Comparison of ENCODE assay signal across 28 cellular contexts in the genomic region with DNA sequence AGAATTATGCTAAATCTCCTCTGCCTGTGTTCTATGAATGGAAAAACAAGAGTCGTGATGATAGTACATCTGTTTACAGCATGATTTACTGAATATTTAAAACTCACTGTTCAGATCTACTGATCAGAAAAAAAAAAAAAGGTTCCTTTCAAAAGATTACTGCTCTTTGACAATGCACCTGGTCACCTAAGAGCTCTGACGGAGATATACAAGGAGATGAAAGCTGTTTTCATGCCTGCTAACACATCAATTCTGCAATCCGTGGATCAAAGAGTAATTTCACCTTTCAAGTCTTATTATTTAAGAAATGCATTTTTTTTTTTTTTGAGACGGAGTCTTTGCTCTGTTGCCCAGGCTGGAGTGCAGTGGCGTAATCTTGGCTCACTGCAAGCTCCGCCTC.
"Had no signal": no experiment of that assay in that cellular context is flagged by ENCODE, and none has a peak within 500 bp of the region (broad histone marks: within the 10 kb centered on the region; RNA-seq: fewer than 3 reads in every experiment).

No MANE protein-coding gene starts in this region.

- DNase-seq: effector CD8-positive, alpha-beta T cell; endodermal cell; foreskin fibroblast; gastrocnemius medialis; kidney; mesenchymal stem cell; mucosa of descending colon; naive B cell; nephron progenitor cell; nucleus accumbens; stimulated activated CD4-positive, alpha-beta T cell treated with anti-CD3 and anti-CD28 coated beads, Interleukin-12 subunit alpha, Interleukin-12 subunit beta, amount 100 ng/mL, for 4 hours; stimulated activated CD4-positive, alpha-beta T cell treated with anti-CD3 and anti-CD28 coated beads, Interleukin-1b, Interleukin-23, amount 100 ng/mL, for 48 hours; stimulated activated CD4-positive, alpha-beta T cell treated with anti-CD3 and anti-CD28 coated beads, Interleukin-4, amount 100 ng/mL, for 1 hour; stimulated activated CD8-positive, alpha-beta memory T cell treated with anti-CD3 and anti-CD28 coated beads, Interleukin-4, amount 100 ng/mL, for 48 hours; stimulated activated naive CD8-positive, alpha-beta T cell treated with anti-CD3 and anti-CD28 coated beads, Interleukin-15, amount 100 ng/mL, for 72 hours; trophoblast cell had no signal

- H3K9me3 ChIP-seq: gastrocnemius medialis, prostate gland, vagina had no signal

- FAIRE-seq: kidney had no signal

- H3K4me3 ChIP-seq: hepatocyte, mucosa of descending colon, prostate gland, right atrium auricular region, smooth muscle cell, suprapubic skin, vagina had no signal

- H3K9me3 Mint-ChIP-seq: endodermal cell had no signal

- H3K27ac ChIP-seq: epithelial cell of prostate, hepatocyte, prostate gland, right atrium auricular region, suprapubic skin, vagina had no signal

- H2AFZ ChIP-seq: hepatocyte had no signal

- H3K27me3 Mint-ChIP-seq: dendritic cell treated with granulocyte-macrophage colony-stimulating factor and Interleukin-4, amounts not matched to agents 40 ng/mL and 50 ng/mL, for 4 days; naive B cell; stimulated activated naive CD8-positive, alpha-beta T cell treated with anti-CD3 and anti-CD28 coated beads, Interleukin-15, amount 100 ng/mL, for 72 hours had no signal

- ATAC-seq: esophagus mucosa; left lobe of liver; mucosa of descending colon; sciatic nerve; stimulated activated naive CD8-positive, alpha-beta T cell treated with anti-CD3 and anti-CD28 coated beads, Interleukin-15, amount 100 ng/mL, for 72 hours had no signal

- H3K4me1 Mint-ChIP-seq: mesothelial cell of epicardium, nephron progenitor cell had no signal

- H3K4me1 ChIP-seq: prostate gland, suprapubic skin had no signal

- H3K4me3 Mint-ChIP-seq: dendritic cell treated with granulocyte-macrophage colony-stimulating factor and Interleukin-4, amounts not matched to agents 40 ng/mL and 50 ng/mL, for 4 days; endodermal cell; mesothelial cell of epicardium; naive B cell; nephron progenitor cell; stimulated activated naive CD8-positive, alpha-beta T cell treated with anti-CD3 and anti-CD28 coated beads, Interleukin-15, amount 100 ng/mL, for 72 hours had no signal

- H3K4me2 ChIP-seq: hepatocyte, smooth muscle cell had no signal

- H3K79me2 ChIP-seq: hepatocyte had no signal

- H3K36me3 ChIP-seq: prostate gland, vagina had no signal

- H3K27ac Mint-ChIP-seq: dendritic cell treated with granulocyte-macrophage colony-stimulating factor and Interleukin-4, amounts not matched to agents 40 ng/mL and 50 ng/mL, for 4 days; endodermal cell; mesothelial cell of epicardium; nephron progenitor cell; stimulated activated naive CD8-positive, alpha-beta T cell treated with anti-CD3 and anti-CD28 coated beads, Interleukin-15, amount 100 ng/mL, for 72 hours had no signal

- H3K27me3 ChIP-seq: gastrocnemius medialis, hepatocyte, right atrium auricular region, suprapubic skin, vagina had no signal
